In genomic region chr21:14836950-14837349, GRCh38 we compare ENCODE assay signal across 15 cellular contexts.
"Had no signal": no experiment of that assay in that cellular context is flagged by ENCODE, and none has a peak within 500 bp of the region (broad histone marks: within the 10 kb centered on the region; RNA-seq: fewer than 3 reads in every experiment).

No MANE protein-coding gene starts in this region.

- H3K36me3 ChIP-seq: ascending aorta, cardiac muscle cell had no signal

- H3K4me1 Mint-ChIP-seq: T-helper 17 cell had no signal

- H3K9me3 ChIP-seq: ascending aorta had no signal

- DNase-seq: activated CD4-positive, alpha-beta T cell treated with anti-CD3 and anti-CD28 coated beads for 48 hours; activated CD8-positive, alpha-beta memory T cell treated with anti-CD3 and anti-CD28 coated beads, Interleukin-2, amount 50 U/mL, for 48 hours; activated CD8-positive, alpha-beta T cell treated with anti-CD3 and anti-CD28 coated beads, Interleukin-2, amount 10 ng/mL, durations not matched to agents 7 days and 5 days; activated naive CD8-positive, alpha-beta T cell treated with anti-CD3 and anti-CD28 coated beads, Interleukin-2, amount 10 ng/mL, durations not matched to agents 7 days and 5 days; activated T-cell treated with anti-CD3 and anti-CD28 coated beads, Interleukin-2, amount 50 U/mL, for 72 hours; foreskin fibroblast; glutamatergic neuron; posterior cingulate gyrus; retina; stimulated activated naive B cell treated with anti-CD40 and anti-IgM and Interleukin-4, amounts not matched to agents 10 μg/mL and 1 μg/mL and 100 μg/mL, for 72 hours; T-helper 17 cell had no signal

- H3K27me3 Mint-ChIP-seq: stimulated activated naive B cell treated with anti-CD40 and anti-IgM and Interleukin-4, amounts not matched to agents 10 μg/mL and 1 μg/mL and 100 μg/mL, for 72 hours; type B pancreatic cell had no signal

- H3K27ac Mint-ChIP-seq: activated CD8-positive, alpha-beta T cell treated with anti-CD3 and anti-CD28 coated beads, Interleukin-2, amount 10 ng/mL, durations not matched to agents 7 days and 5 days; activated naive CD8-positive, alpha-beta T cell treated with anti-CD3 and anti-CD28 coated beads, Interleukin-2, amount 10 ng/mL, durations not matched to agents 7 days and 5 days; activated T-cell treated with anti-CD3 and anti-CD28 coated beads, Interleukin-2, amount 50 U/mL, for 72 hours; natural killer cell treated with Interleukin-12 subunit alpha and Interleukin-12 subunit beta and Interleukin-15 and Interleukin-18, amount 100 ng/mL, for 72 hours; stimulated activated naive B cell treated with anti-CD40 and anti-IgM and Interleukin-4, amounts not matched to agents 10 μg/mL and 1 μg/mL and 100 μg/mL, for 72 hours; T-helper 17 cell; type B pancreatic cell had no signal

- H3K27ac ChIP-seq: ascending aorta, cardiac muscle cell had no signal

- H3K9me3 Mint-ChIP-seq: activated naive CD8-positive, alpha-beta T cell treated with anti-CD3 and anti-CD28 coated beads, Interleukin-2, amount 10 ng/mL, durations not matched to agents 7 days and 5 days; natural killer cell treated with Interleukin-12 subunit alpha and Interleukin-12 subunit beta and Interleukin-15 and Interleukin-18, amount 100 ng/mL, for 72 hours had no signal

- H3K4me1 ChIP-seq: ascending aorta had no signal

- H3K27me3 ChIP-seq: ascending aorta, cardiac muscle cell had no signal

- H3K36me3 Mint-ChIP-seq: activated naive CD8-positive, alpha-beta T cell treated with anti-CD3 and anti-CD28 coated beads, Interleukin-2, amount 10 ng/mL, durations not matched to agents 7 days and 5 days; natural killer cell treated with Interleukin-12 subunit alpha and Interleukin-12 subunit beta and Interleukin-15 and Interleukin-18, amount 100 ng/mL, for 72 hours; type B pancreatic cell had no signal

- H3K4me3 Mint-ChIP-seq: activated CD8-positive, alpha-beta T cell treated with anti-CD3 and anti-CD28 coated beads, Interleukin-2, amount 10 ng/mL, durations not matched to agents 7 days and 5 days; activated naive CD8-positive, alpha-beta T cell treated with anti-CD3 and anti-CD28 coated beads, Interleukin-2, amount 10 ng/mL, durations not matched to agents 7 days and 5 days; activated T-cell treated with anti-CD3 and anti-CD28 coated beads, Interleukin-2, amount 50 U/mL, for 72 hours; natural killer cell treated with Interleukin-12 subunit alpha and Interleukin-12 subunit beta and Interleukin-15 and Interleukin-18, amount 100 ng/mL, for 72 hours; stimulated activated naive B cell treated with anti-CD40 and anti-IgM and Interleukin-4, amounts not matched to agents 10 μg/mL and 1 μg/mL and 100 μg/mL, for 72 hours; T-helper 17 cell; type B pancreatic cell had no signal

- H3K4me3 ChIP-seq: ascending aorta, cardiac muscle cell had no signal

- ATAC-seq: activated CD8-positive, alpha-beta T cell treated with anti-CD3 and anti-CD28 coated beads, Interleukin-2, amount 10 ng/mL, durations not matched to agents 7 days and 5 days; activated T-cell treated with anti-CD3 and anti-CD28 coated beads, Interleukin-2, amount 50 U/mL, for 72 hours; natural killer cell treated with Interleukin-12 subunit alpha and Interleukin-12 subunit beta and Interleukin-15 and Interleukin-18, amount 100 ng/mL, for 72 hours; stimulated activated naive B cell treated with anti-CD40 and anti-IgM and Interleukin-4, amounts not matched to agents 10 μg/mL and 1 μg/mL and 100 μg/mL, for 72 hours; T-helper 17 cell had no signal
